ENCODE assay signal across 8 cellular contexts in genomic region chr12:49110191-49111155, GRCh38. TPM values are rescaled to one million over a fixed set of nuclear protein-coding genes. Genes with fewer than 3 reads are reported as not detected.
DNase-seq lines count a peak whose midpoint lies in the region; ATAC-seq and TF ChIP-seq lines count a peak whose summit lies in the region.

Gene LMBR1L, minus strand, starts transcription at chr12:49110847. Its CDS starts 292 bp downstream, at chr12:49110555.

- 0 to 1% (median 0%) methylated on average over 60 to 65 of the region's 65 CpGs for WGBS in ovary, 3 donors
- WGBS in thyroid gland, 2 donors, result 0% methylated on average over 22 to 33 of the region's 65 CpGs

- TF ChIP-seq EP300 in ovary (IDR thresholded peaks at IDR 0.05), result no peak

- H3K27me3 ChIP-seq in ovary (no peaks in the 10 kb centered on the region), thyroid gland (no peaks in the 10 kb centered on the region)

- H3K9me3 ChIP-seq in ovary (no peaks in the 10 kb centered on the region), thyroid gland (no peaks in the 10 kb centered on the region)

- peak within 1 kb of the TSS; percentile 95 for H3K4me3 ChIP-seq in ovary
- H3K4me3 ChIP-seq in thyroid gland (replicated peaks in 1 of 3), result peak within 1 kb of the TSS; percentile 44 to 92 (median 87)

- H3K4me1 ChIP-seq in ovary (ENCODE audit: insufficient read depth) (peaks cover 17% of the 10 kb centered on the region), thyroid gland (peaks cover 20 to 39% of the 10 kb centered on the region in 2 donors)

- H3K27ac ChIP-seq in ovary (peak within 1 kb of the TSS; percentile 88 to 98), thyroid gland (peak within 1 kb of the TSS; percentile 92 to 98 (median 96))

- peak; percentile 99 to 100 (median 99) for DNase-seq in NCI-H1417 (lab: John Stamatoyannopoulos, UW)
- DNase-seq in SW 1271 (lab: John Stamatoyannopoulos, UW), result peak; percentile 99
- peak; percentile 90 for DNase-seq in activated naive CD8-positive, alpha-beta T cell treated with anti-CD3 and anti-CD28 coated beads, Interleukin-2, amount 50 U/mL, for 16 hours (ENCODE audit: low read depth, low spot score)
- DNase-seq in head of caudate nucleus, result peak; percentile 85 to 99 (median 96)
- DNase-seq in ovary, result peak; percentile 95 to 97 (median 96)
- DNase-seq in thyroid gland, result peak; percentile 97

- intact Hi-C loops in head of caudate nucleus (cut with DNase I), result no loop called here
- intact Hi-C loops in ovary (cut with DNase I), result loop anchor here in 1 of 4 donors (10.0 kb wide), 1 partner anchor 96 kb away; the partner anchor contains the start of gene PRKAG1
- intact Hi-C loops in thyroid gland (cut with DNase I), result loop anchor here (5.0 kb wide), 1 partner anchor 43 kb away; the partner anchor contains the start of gene RHEBL1

- TF ChIP-seq POLR2A in ovary (IDR thresholded peaks at IDR 0.05) (peak; percentile 82), thyroid gland (IDR thresholded peaks at IDR 0.05) (peak in 1 of 2 donors; percentile 94)

- peak; percentile 98 for ATAC-seq in HG02759 (IDR thresholded peaks at IDR 0.05; ENCODE audit: unreplicated experiment)

- TF ChIP-seq CTCF in GM12873 (IDR thresholded peaks at IDR 0.05; ENCODE audit: insufficient read depth, low read depth, low read length, missing control alignments), result peak; percentile 52
- peak; percentile 38 to 81 (median 80) for TF ChIP-seq CTCF in ovary (IDR thresholded peaks at IDR 0.05)
- TF ChIP-seq CTCF in thyroid gland (IDR thresholded peaks at IDR 0.05), result peak in 5 of 6 experiments; percentile 11 to 67 (median 56)

- H3K36me3 ChIP-seq in ovary (no peaks in the 10 kb centered on the region), thyroid gland (no peaks in the 10 kb centered on the region)

RNA-seq across cellular contexts. Expression of gene LMBR1L, which starts in this region (rescaled TPM):
- total RNA-seq in ovary (10 to 100 TPM; 66.3 to 95.8 (median 69.5) TPM), thyroid gland (10 to 100 TPM; 30.4 to 54.8 (median 46.6) TPM)
- 10 to 100 TPM; 63.8 to 65.7 TPM for polyA plus RNA-seq in ovary

Comparison
In these comparisons a context has a peak if more than half of its experiments do, and no peak if none do; other contexts are left out.
1. Peak in every context shown above with its lines: DNase-seq, ATAC-seq, H3K4me3 ChIP-seq and H3K27ac ChIP-seq.